In genomic region chr13:100131863-100132574, GRCh38 we compare ENCODE assay signal across 8 cellular contexts. TPM values are rescaled to one million over a fixed set of nuclear protein-coding genes. Genes with fewer than 3 reads are reported as not detected.
DNase-seq lines count a peak whose midpoint lies in the region; ATAC-seq and TF ChIP-seq lines count a peak whose summit lies in the region.

No MANE protein-coding gene starts in this region.

- TF ChIP-seq CTCF in AG04450 (IDR thresholded peaks at IDR 0.05; ENCODE audit: low read depth, low read length) (no peak), HEK293 (tag by site-specific recombination; IDR thresholded peaks at IDR 0.05) (no peak)

- no peak overlapping the region for H3K27ac ChIP-seq in AG04450 (ENCODE audit: low read depth, low read length)
- H3K27ac ChIP-seq in HEK293 (ENCODE audit: extremely low read depth, low read depth, low read length) = no peak overlapping the region; the same call in 1 of the 2 replicates

- CTCF ChIA-PET in AG04450 (lab: Charles Lee) (no interaction called here), HEK293 (lab: Yijun Ruan, JAX) (interaction anchor here (0.5 to 0.8 kb wide), 2 partner anchors 129 to 627 kb away, joined by 3 read pairs; no protein-coding TSS in a partner anchor)
- CTCF ChIA-PET in activated CD4-positive, alpha-beta memory T cell treated with anti-CD3 and anti-CD28 coated beads, Interleukin-2, amount 10 ng/mL, durations not matched to agents 7 days and 5 days (lab: Charles Lee) = no interaction called here

- no peaks in the 10 kb centered on the region for H3K27me3 ChIP-seq in AG04450 (ENCODE audit: control insufficient read depth, insufficient read depth, low read length)

- no peaks in the 10 kb centered on the region for H3K36me3 ChIP-seq in HEK293 (ENCODE audit: control insufficient read depth in 2 of 2, insufficient read depth in 1 of 2, low read length in 2 of 2)

- no peaks in the 10 kb centered on the region for H3K9me3 ChIP-seq in AG04450 (ENCODE audit: control insufficient read depth, insufficient read depth, low read length)
- no peaks in the 10 kb centered on the region for H3K9me3 ChIP-seq in HEK293 (ENCODE audit: control insufficient read depth, insufficient read depth, low read depth, low read length)

- peaks cover 8% of the 10 kb centered on the region for H3K4me1 ChIP-seq in HEK293 (ENCODE audit: control insufficient read depth, insufficient read depth, low read length)

- DNase-seq in AG04450 (ENCODE audit: low read depth, low spot score) = peak; percentile 23
- peak; percentile 23 for DNase-seq in activated CD4-positive, alpha-beta memory T cell treated with anti-CD3 and anti-CD28 coated beads, Interleukin-2, amount 10 ng/mL, durations not matched to agents 7 days and 5 days
- DNase-seq in kidney tubule cell (ENCODE audit: low spot score) = peak; percentile 94
- DNase-seq in NCI-H1092 treated with DMSO at 0.1 percent for 48 hours (lab: John Stamatoyannopoulos, UW) = no peak
- no peak for DNase-seq in NCI-H345 (lab: John Stamatoyannopoulos, UW)

- H3K27ac Mint-ChIP-seq in activated CD4-positive, alpha-beta memory T cell treated with anti-CD3 and anti-CD28 coated beads, Interleukin-2, amount 10 ng/mL, durations not matched to agents 7 days and 5 days = no peak overlapping the region

- H3K4me1 Mint-ChIP-seq in activated CD4-positive, alpha-beta memory T cell treated with anti-CD3 and anti-CD28 coated beads, Interleukin-2, amount 10 ng/mL, durations not matched to agents 7 days and 5 days = peaks cover 28% of the 10 kb centered on the region

- H3K4me3 ChIP-seq in AG04450 (ENCODE audit: low read depth, low read length) (no peak overlapping the region), HEK293 (ENCODE audit: low read depth, low read length) (no peak overlapping the region)

- POLR2A ChIA-PET in AG04450 (lab: Yijun Ruan, JAX) = no interaction called here
- POLR2A ChIA-PET in HEK293 (lab: Yijun Ruan, JAX) = no interaction called here
- POLR2A ChIA-PET in activated CD4-positive, alpha-beta memory T cell treated with anti-CD3 and anti-CD28 coated beads, Interleukin-2, amount 10 ng/mL, durations not matched to agents 7 days and 5 days (lab: Charles Lee) = no interaction called here

- H3K9me3 Mint-ChIP-seq in activated CD4-positive, alpha-beta memory T cell treated with anti-CD3 and anti-CD28 coated beads, Interleukin-2, amount 10 ng/mL, durations not matched to agents 7 days and 5 days = no peaks in the 10 kb centered on the region

- peaks cover 3% of the 10 kb centered on the region for H3K36me3 Mint-ChIP-seq in activated CD4-positive, alpha-beta memory T cell treated with anti-CD3 and anti-CD28 coated beads, Interleukin-2, amount 10 ng/mL, durations not matched to agents 7 days and 5 days (ENCODE audit: low read depth)

- H3K27me3 Mint-ChIP-seq in activated CD4-positive, alpha-beta memory T cell treated with anti-CD3 and anti-CD28 coated beads, Interleukin-2, amount 10 ng/mL, durations not matched to agents 7 days and 5 days = no peaks in the 10 kb centered on the region

- ATAC-seq in GM21737 (IDR thresholded peaks at IDR 0.05; ENCODE audit: unreplicated experiment) (no peak), GM19395 (IDR thresholded peaks at IDR 0.05; ENCODE audit: unreplicated experiment) (no peak)

- no peak overlapping the region for H3K4me3 Mint-ChIP-seq in activated CD4-positive, alpha-beta memory T cell treated with anti-CD3 and anti-CD28 coated beads, Interleukin-2, amount 10 ng/mL, durations not matched to agents 7 days and 5 days

TF ChIP-seq in HEK293, 187 proteins besides CTCF, POLR2A, EP300 and RAD21 (continues in another document):
- TF ChIP-seq ZIC2 (tag by site-specific recombination; IDR thresholded peaks at IDR 0.05) (no peak), OSR2 (tag by site-specific recombination; IDR thresholded peaks at IDR 0.05) (0 out of 2 replicates have a peak, but pooled peaks have one; percentile 16), WT1 (tag by site-specific recombination; IDR thresholded peaks at IDR 0.05) (peak; percentile 98), ZNF416 (tag by site-specific recombination; IDR thresholded peaks at IDR 0.05) (no peak), ZNF596 (tag by site-specific recombination; IDR thresholded peaks at IDR 0.05) (no peak), ZNF157 (tag by site-specific recombination; IDR thresholded peaks at IDR 0.05) (no peak), ZNF280D (tag by site-specific recombination; IDR thresholded peaks at IDR 0.05) (no peak; the same call in 1 of the 2 replicates), ZNF501 (tag by site-specific recombination; IDR thresholded peaks at IDR 0.05) (peak; percentile 41; the same call in 1 of the 2 replicates), ZNF660 (tag by site-specific recombination; IDR thresholded peaks at IDR 0.05) (0 out of 2 replicates have a peak, but pooled peaks have one; percentile 32), ZNF24 (tag by site-specific recombination; IDR thresholded peaks at IDR 0.05) (peak; percentile 68; the same call in 1 of the 2 replicates), BCL11A (tag by site-specific recombination; IDR thresholded peaks at IDR 0.05; ENCODE audit: low read depth) (no peak), KLF7 (tag by site-specific recombination; IDR thresholded peaks at IDR 0.05; ENCODE audit: borderline replicate concordance) (no peak), ZNF837 (tag by site-specific recombination; IDR thresholded peaks at IDR 0.05) (no peak), RBAK (tag by site-specific recombination; IDR thresholded peaks at IDR 0.05) (no peak), ZNF747 (tag by site-specific recombination; IDR thresholded peaks at IDR 0.05) (no peak), ZNF629 (tag by site-specific recombination; IDR thresholded peaks at IDR 0.05) (peak; percentile 86), PRDM1 (tag by site-specific recombination; IDR thresholded peaks at IDR 0.05) (peak; percentile 76), ZBTB17 (tag by site-specific recombination; IDR thresholded peaks at IDR 0.05) (peak; percentile 37; the same call in 1 of the 2 replicates), ATF2 (tag by site-specific recombination; IDR thresholded peaks at IDR 0.05; ENCODE audit: low read depth) (peak; percentile 20; the same call in 1 of the 2 replicates), ZNF394 (tag by site-specific recombination; IDR thresholded peaks at IDR 0.05; ENCODE audit: borderline replicate concordance) (no peak), GLIS1 (tag by site-specific recombination; IDR thresholded peaks at IDR 0.05) (peak; percentile 49; the same call in 1 of the 2 replicates), ZNF544 (tag by site-specific recombination; IDR thresholded peaks at IDR 0.05) (no peak)
- TF ChIP-seq, protein P1, sequence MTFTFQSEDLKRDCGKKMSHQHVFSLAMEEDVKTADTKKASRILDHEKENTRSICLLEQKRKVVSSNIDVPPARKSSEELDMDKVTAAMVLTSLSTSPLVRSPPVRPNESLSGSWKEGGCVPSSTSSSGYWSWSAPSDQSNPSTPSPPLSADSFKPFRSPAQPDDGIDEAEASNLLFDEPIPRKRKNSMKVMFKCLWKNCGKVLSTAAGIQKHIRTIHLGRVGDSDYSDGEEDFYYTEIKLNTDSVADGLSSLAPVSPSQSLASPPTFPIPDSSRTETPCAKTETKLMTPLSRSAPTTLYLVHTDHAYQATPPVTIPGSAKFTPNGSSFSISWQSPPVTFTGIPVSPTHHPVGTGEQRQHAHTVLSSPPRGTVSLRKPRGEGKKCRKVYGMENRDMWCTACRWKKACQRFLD (tag by site-specific recombination; IDR thresholded peaks at IDR 0.05) = no peak

RNA-seq across cellular contexts. Expression of gene PCCA, which starts 43.1 kb away (rescaled TPM):
- 15.0 and 22.6 TPM in 2 replicates for polyA plus RNA-seq in AG04450 (2011; rRNA removed)
- 20.9 and 44.4 TPM in 2 replicates for polyA minus RNA-seq in AG04450 (2011; rRNA and poly(A)+ RNA removed)
- total RNA-seq in activated CD4-positive, alpha-beta memory T cell treated with anti-CD3 and anti-CD28 coated beads, Interleukin-2, amount 10 ng/mL, durations not matched to agents 7 days and 5 days = 10 to 100 TPM; 11.7 to 12.2 TPM

Comparison
In these comparisons a context has a peak if more than half of its experiments do, and no peak if none do; other contexts are left out.
1. DNase-seq: peak in AG04450 (single experiment), activated CD4-positive, alpha-beta memory T cell treated with anti-CD3 and anti-CD28 coated beads, Interleukin-2, amount 10 ng/mL, durations not matched to agents 7 days and 5 days (single experiment) and kidney tubule cell (single experiment); none in NCI-H1092 treated with DMSO at 0.1 percent for 48 hours (single experiment) and NCI-H345 (single experiment).